10 cellular contexts compared by ENCODE assay signal in genomic region chr16:49483651-49484451, GRCh38.
DNase-seq lines count a peak whose midpoint lies in the region; ATAC-seq and TF ChIP-seq lines count a peak whose summit lies in the region.
"Had no signal": no experiment of that assay in that cellular context is flagged by ENCODE, and none has a peak within 500 bp of the region (broad histone marks: within the 10 kb centered on the region; RNA-seq: fewer than 3 reads in every experiment).

No MANE protein-coding gene starts in this region.

- no peak overlapping the region for H3K4me3 Mint-ChIP-seq in CD4-positive, alpha-beta T cell

- no peak overlapping the region for H3K9ac ChIP-seq in HUES6 (ENCODE audit: low read length)

- no peak overlapping the region for H3K27ac Mint-ChIP-seq in CD4-positive, alpha-beta T cell

- 42 to 55% (median 46%) methylated on average over 15 to 22 of the region's 22 CpGs for WGBS in stomach, 5 donors

- peaks cover 12% of the 10 kb centered on the region for H3K4me1 ChIP-seq in HUES6 (ENCODE audit: control insufficient read depth, insufficient read depth, low read length)
- H3K4me1 ChIP-seq in ascending aorta, result peaks cover 0 to 9% of the 10 kb centered on the region in 2 donors
- H3K4me1 ChIP-seq in lower lobe of right lung, result peaks cover 9% of the 10 kb centered on the region
- peaks cover 0 to 13% (median 8%) of the 10 kb centered on the region in 4 donors for H3K4me1 ChIP-seq in stomach

- no peaks in the 10 kb centered on the region for H3K4me1 Mint-ChIP-seq in CD4-positive, alpha-beta T cell (ENCODE audit: low read depth)
- H3K4me1 Mint-ChIP-seq: central memory CD8-positive, alpha-beta T cell had no signal

- H3K27me3 ChIP-seq in HUES6 (ENCODE audit: control insufficient read depth, insufficient read depth, low read length) (peaks cover 15% of the 10 kb centered on the region), ascending aorta (no peaks in the 10 kb centered on the region), lower lobe of right lung (ENCODE audit: low read depth) (no peaks in the 10 kb centered on the region), stomach (peaks cover 0 to 3% (median 0%) of the 10 kb centered on the region in 3 donors)
- no peaks in the 10 kb centered on the region for H3K27me3 ChIP-seq in CD4-positive, alpha-beta T cell (ENCODE audit: control insufficient read depth, insufficient read depth, low read length)

- H3K27ac ChIP-seq in HUES6 (ENCODE audit: low read depth, low read length) (no peak overlapping the region), ascending aorta (peak overlapping the region; percentile 52 to 66), lower lobe of right lung (no peak overlapping the region), stomach (peak overlapping the region in 1 of 5 donors; percentile 76)
- H3K27ac ChIP-seq in CD4-positive, alpha-beta T cell (ENCODE audit: low read depth, low read length), result no peak overlapping the region

- peak overlapping the region; percentile 39 for H3K4me3 ChIP-seq in HUES6 (ENCODE audit: low read depth, low read length)
- H3K4me3 ChIP-seq in ascending aorta, result peak overlapping the region; percentile 27 to 40
- H3K4me3 ChIP-seq in lower lobe of right lung, result peak overlapping the region; percentile 19
- peak overlapping the region; percentile 11 to 32 (median 29) for H3K4me3 ChIP-seq in stomach

- H3K9me3 ChIP-seq in HUES6 (ENCODE audit: control insufficient read depth, insufficient read depth, low read depth, low read length), result peaks cover 4% of the 10 kb centered on the region; the same call in 1 of the 2 replicates
- H3K9me3 ChIP-seq in ascending aorta, result peaks cover 5 to 17% of the 10 kb centered on the region in 2 donors
- H3K9me3 ChIP-seq in lower lobe of right lung, result no peaks in the 10 kb centered on the region
- H3K9me3 ChIP-seq in stomach, result no peaks in the 10 kb centered on the region
- H3K9me3 ChIP-seq in CD4-positive, alpha-beta T cell (ENCODE audit: control insufficient read depth, low read length), result no peaks in the 10 kb centered on the region

- no peak for ATAC-seq in lower lobe of right lung
- no peak for ATAC-seq in HG03280 (IDR thresholded peaks at IDR 0.05; ENCODE audit: unreplicated experiment)
- no peak for ATAC-seq in CD4-positive, alpha-beta T cell (ENCODE audit: poor library complexity)

- TF ChIP-seq EP300 in stomach (IDR thresholded peaks at IDR 0.05), result no peak

- no peaks in the 10 kb centered on the region for H3K36me3 Mint-ChIP-seq in CD4-positive, alpha-beta T cell (ENCODE audit: low read depth)

- H3K9me3 Mint-ChIP-seq in CD4-positive, alpha-beta T cell, result no peaks in the 10 kb centered on the region
- H3K9me3 Mint-ChIP-seq: central memory CD8-positive, alpha-beta T cell had no signal

- H3K27me3 Mint-ChIP-seq in CD4-positive, alpha-beta T cell, result no peaks in the 10 kb centered on the region

- POLR2A ChIA-PET in CD4-positive, alpha-beta T cell (lab: Charles Lee), result interaction anchor here (0.8 kb wide), 1 partner anchor 12 kb away, joined by 3 read pairs; no protein-coding TSS in a partner anchor

- intact Hi-C loops in ascending aorta (cut with DNase I), result no loop called here
- intact Hi-C loops in lower lobe of right lung (cut with DNase I), result no loop called here
- intact Hi-C loops in stomach (cut with DNase I; ENCODE audit: low total_unique reads), result no loop called here
- intact Hi-C loops in CD4-positive, alpha-beta T cell (cut with DNase I, micrococcal nuclease), result no loop called here

- TF ChIP-seq CTCF in ascending aorta (IDR thresholded peaks at IDR 0.05) (no peak), lower lobe of right lung (IDR thresholded peaks at IDR 0.05) (no peak), stomach (IDR thresholded peaks at IDR 0.05) (no peak)
- TF ChIP-seq CTCF in CD4-positive, alpha-beta T cell (IDR thresholded peaks at IDR 0.05), result no peak

- CTCF ChIA-PET in CD4-positive, alpha-beta T cell (lab: Charles Lee), result no interaction called here

- TF ChIP-seq POLR2A in stomach (IDR thresholded peaks at IDR 0.05), result no peak

- peak in 1 of 2 donors; percentile 52 for DNase-seq in ascending aorta (ENCODE audit: low spot score in 2 of 2)
- DNase-seq in lower lobe of right lung, result peak; percentile 34
- no peak for DNase-seq in stomach
- no peak for DNase-seq in AML-193 (lab: John Stamatoyannopoulos, UW)
- DNase-seq in CD4-positive, alpha-beta T cell, result no peak
- DNase-seq: activated CD4-positive, alpha-beta T cell treated with anti-CD3 and anti-CD28 coated beads, Interleukin-2, amount 50 U/mL, for 1 hour; T-helper 1 cell had no signal

- no peaks in the 10 kb centered on the region for H3K36me3 ChIP-seq in HUES6 (ENCODE audit: control insufficient read depth, insufficient read depth, low read length)
- no peaks in the 10 kb centered on the region for H3K36me3 ChIP-seq in ascending aorta
- no peaks in the 10 kb centered on the region for H3K36me3 ChIP-seq in lower lobe of right lung
- no peaks in the 10 kb centered on the region for H3K36me3 ChIP-seq in stomach

Comparison
In these comparisons a context has a peak if more than half of its experiments do, and no peak if none do; other contexts are left out.
1. H3K27ac ChIP-seq: peak in ascending aorta (2 of 2); none in HUES6 (single experiment), lower lobe of right lung (single experiment) and CD4-positive, alpha-beta T cell (single experiment).
2. Peak in every context shown above with its lines, with median percentiles within 50 percentile points of each other: H3K4me3 ChIP-seq.